1 cellular context compared by ENCODE assay signal in the genomic region with DNA sequence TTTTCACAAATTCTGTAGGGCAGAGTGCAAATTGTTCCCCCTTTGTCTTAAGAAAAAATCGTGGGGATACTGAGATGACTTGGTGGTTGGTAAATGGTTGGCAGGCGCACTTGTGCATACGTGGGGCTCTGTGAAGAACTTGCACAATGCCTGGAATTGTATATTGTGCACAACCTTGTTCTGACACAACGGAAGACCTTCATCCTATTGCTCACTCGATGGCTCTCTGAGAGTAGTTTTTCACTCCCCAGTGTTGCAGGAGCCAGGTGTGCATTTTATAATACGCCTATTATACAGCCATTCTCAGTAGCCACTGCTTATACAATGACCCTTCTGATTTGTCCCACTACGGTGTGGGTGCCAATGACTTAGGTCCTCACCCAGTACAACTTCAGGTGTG.
TF ChIP-seq lines count a peak whose summit lies in the region.

No MANE protein-coding gene starts in this region.

TF ChIP-seq in GM23338, 12 proteins besides CTCF, POLR2A, EP300 and RAD21 (continued from another document):
- TF ChIP-seq, protein P1, sequence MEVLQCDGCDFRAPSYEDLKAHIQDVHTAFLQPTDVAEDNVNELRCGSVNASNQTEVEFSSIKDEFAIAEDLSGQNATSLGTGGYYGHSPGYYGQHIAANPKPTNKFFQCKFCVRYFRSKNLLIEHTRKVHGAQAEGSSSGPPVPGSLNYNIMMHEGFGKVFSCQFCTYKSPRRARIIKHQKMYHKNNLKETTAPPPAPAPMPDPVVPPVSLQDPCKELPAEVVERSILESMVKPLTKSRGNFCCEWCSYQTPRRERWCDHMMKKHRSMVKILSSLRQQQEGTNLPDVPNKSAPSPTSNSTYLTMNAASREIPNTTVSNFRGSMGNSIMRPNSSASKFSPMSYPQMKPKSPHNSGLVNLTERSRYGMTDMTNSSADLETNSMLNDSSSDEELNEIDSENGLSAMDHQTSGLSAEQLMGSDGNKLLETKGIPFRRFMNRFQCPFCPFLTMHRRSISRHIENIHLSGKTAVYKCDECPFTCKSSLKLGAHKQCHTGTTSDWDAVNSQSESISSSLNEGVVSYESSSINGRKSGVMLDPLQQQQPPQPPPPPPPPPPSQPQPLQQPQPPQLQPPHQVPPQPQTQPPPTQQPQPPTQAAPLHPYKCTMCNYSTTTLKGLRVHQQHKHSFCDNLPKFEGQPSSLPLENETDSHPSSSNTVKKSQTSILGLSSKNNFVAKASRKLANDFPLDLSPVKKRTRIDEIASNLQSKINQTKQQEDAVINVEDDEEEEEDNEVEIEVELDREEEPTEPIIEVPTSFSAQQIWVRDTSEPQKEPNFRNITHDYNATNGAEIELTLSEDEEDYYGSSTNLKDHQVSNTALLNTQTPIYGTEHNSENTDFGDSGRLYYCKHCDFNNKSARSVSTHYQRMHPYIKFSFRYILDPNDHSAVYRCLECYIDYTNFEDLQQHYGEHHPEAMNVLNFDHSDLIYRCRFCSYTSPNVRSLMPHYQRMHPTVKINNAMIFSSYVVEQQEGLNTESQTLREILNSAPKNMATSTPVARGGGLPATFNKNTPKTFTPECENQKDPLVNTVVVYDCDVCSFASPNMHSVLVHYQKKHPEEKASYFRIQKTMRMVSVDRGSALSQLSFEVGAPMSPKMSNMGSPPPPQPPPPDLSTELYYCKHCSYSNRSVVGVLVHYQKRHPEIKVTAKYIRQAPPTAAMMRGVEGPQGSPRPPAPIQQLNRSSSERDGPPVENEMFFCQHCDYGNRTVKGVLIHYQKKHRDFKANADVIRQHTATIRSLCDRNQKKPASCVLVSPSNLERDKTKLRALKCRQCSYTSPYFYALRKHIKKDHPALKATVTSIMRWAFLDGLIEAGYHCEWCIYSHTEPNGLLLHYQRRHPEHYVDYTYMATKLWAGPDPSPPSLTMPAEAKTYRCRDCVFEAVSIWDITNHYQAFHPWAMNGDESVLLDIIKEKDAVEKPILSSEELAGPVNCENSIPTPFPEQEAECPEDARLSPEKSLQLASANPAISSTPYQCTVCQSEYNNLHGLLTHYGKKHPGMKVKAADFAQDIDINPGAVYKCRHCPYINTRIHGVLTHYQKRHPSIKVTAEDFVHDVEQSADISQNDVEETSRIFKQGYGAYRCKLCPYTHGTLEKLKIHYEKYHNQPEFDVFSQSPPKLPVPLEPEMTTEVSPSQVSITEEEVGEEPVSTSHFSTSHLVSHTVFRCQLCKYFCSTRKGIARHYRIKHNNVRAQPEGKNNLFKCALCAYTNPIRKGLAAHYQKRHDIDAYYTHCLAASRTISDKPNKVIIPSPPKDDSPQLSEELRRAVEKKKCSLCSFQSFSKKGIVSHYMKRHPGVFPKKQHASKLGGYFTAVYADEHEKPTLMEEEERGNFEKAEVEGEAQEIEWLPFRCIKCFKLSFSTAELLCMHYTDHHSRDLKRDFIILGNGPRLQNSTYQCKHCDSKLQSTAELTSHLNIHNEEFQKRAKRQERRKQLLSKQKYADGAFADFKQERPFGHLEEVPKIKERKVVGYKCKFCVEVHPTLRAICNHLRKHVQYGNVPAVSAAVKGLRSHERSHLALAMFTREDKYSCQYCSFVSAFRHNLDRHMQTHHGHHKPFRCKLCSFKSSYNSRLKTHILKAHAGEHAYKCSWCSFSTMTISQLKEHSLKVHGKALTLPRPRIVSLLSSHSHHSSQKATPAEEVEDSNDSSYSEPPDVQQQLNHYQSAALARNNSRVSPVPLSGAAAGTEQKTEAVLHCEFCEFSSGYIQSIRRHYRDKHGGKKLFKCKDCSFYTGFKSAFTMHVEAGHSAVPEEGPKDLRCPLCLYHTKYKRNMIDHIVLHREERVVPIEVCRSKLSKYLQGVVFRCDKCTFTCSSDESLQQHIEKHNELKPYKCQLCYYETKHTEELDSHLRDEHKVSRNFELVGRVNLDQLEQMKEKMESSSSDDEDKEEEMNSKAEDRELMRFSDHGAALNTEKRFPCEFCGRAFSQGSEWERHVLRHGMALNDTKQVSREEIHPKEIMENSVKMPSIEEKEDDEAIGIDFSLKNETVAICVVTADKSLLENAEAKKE (CRISPR knock-in tag; IDR thresholded peaks at IDR 0.05), result no peak
- TF ChIP-seq STAT1 (IDR thresholded peaks at IDR 0.05; ENCODE audit: unreplicated experiment) (no peak), EZH2 (IDR thresholded peaks at IDR 0.05; ENCODE audit: low read depth, unreplicated experiment) (no peak), NANOG (IDR thresholded peaks at IDR 0.05; ENCODE audit: borderline replicate concordance) (no peak), ZNF331 (CRISPR knock-in tag; IDR thresholded peaks at IDR 0.05; ENCODE audit: low read depth) (no peak), JUNB (IDR thresholded peaks at IDR 0.05; ENCODE audit: unreplicated experiment) (no peak), EZH2phosphoT487 (IDR thresholded peaks at IDR 0.05; ENCODE audit: unreplicated experiment) (no peak), CREB1 (CRISPR knock-in tag; IDR thresholded peaks at IDR 0.05; ENCODE audit: low read depth) (no peak)
